ENCODE assay signal across 8 cellular contexts in the genomic region with DNA sequence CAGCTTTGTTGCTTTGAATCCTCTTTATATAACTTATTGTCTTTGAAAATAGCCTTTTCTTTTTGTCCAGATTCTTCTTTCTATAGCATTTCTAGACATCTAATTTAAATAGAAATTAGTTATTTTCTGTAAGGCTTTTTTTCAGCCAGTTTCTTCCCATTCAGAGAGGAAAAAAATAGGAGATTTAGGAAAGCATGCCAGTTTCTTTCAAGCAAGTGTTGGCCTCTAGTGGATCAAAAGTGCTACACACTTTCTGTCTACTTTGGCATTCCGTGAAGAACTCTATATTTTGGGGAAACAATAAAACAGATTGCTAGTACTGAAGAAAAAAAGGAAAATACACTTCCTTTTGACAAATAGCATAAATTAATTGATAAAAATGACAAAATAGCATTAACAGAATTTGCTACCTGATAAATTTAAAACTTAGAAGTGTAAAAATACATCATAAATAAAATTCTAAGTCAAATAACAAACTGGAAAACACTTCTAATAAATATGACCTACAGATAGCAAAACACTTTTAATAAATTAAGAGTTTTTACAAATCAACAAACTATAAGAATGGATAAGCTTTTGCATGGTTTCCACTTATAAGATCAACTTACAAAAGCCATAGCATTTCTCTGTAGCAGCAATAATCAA. TPM values are rescaled to one million over a fixed set of nuclear protein-coding genes. Genes with fewer than 3 reads are reported as not detected.
DNase-seq lines count a peak whose midpoint lies in the region; FAIRE-seq and TF ChIP-seq lines count a peak whose summit lies in the region.

No MANE protein-coding gene starts in this region.

- TF ChIP-seq POLR2A in H54 (IDR thresholded peaks at IDR 0.05; ENCODE audit: low read depth, low read length) (no peak), tibial nerve (IDR thresholded peaks at IDR 0.05) (no peak)

- H3K4me3 ChIP-seq in tibial nerve (no peak overlapping the region), H7 (ENCODE audit: insufficient read depth, low read depth, low read length) (no peak overlapping the region)

- H3K9me3 ChIP-seq in tibial nerve, result no peaks in the 10 kb centered on the region

- TF ChIP-seq CTCF in AG09319 (IDR thresholded peaks at IDR 0.05; ENCODE audit: low read depth, low read length) (peak; percentile 85), tibial nerve (IDR thresholded peaks at IDR 0.05) (peak; percentile 37 to 61 (median 54))

- peak; percentile 40 for DNase-seq in AG09319 (ENCODE audit: extremely low read depth, low read depth)
- DNase-seq in H54 (ENCODE audit: insufficient read length, low spot score), result no peak
- peak; percentile 33 for DNase-seq in RPMI8226
- DNase-seq in fibroblast of the conjunctiva (ENCODE audit: low read depth), result peak; percentile 61
- DNase-seq in tibial nerve (ENCODE audit: low spot score in 2 of 2), result no peak
- DNase-seq in T-helper 9 cell, result no peak
- DNase-seq in activated T-cell treated with anti-CD3 and anti-CD28 coated beads, Interleukin-2, amount 50 U/mL, for 1 hour, result no peak
- no peak for DNase-seq in H7

- peaks cover 0 to 3% (median 0%) of the 10 kb centered on the region in 4 donors for H3K4me1 ChIP-seq in tibial nerve

- TF ChIP-seq EP300 in tibial nerve (IDR thresholded peaks at IDR 0.05), result no peak

- H3K36me3 ChIP-seq in tibial nerve (no peaks in the 10 kb centered on the region), H7 (replicated peaks; ENCODE audit: control insufficient read depth, insufficient read depth, low read length) (no peaks in the 10 kb centered on the region)

- 0 to 2% methylated on average over 1 of the region's 1 CpG for WGBS in tibial nerve, 2 donors

- H3K27me3 ChIP-seq in tibial nerve, result no peaks in the 10 kb centered on the region
- H3K27me3 ChIP-seq in H7 (ENCODE audit: control insufficient read depth, insufficient read depth, low read length), result no peaks in the 10 kb centered on the region

- H3K27ac ChIP-seq in tibial nerve, result no peak overlapping the region

- peak; percentile 84 for FAIRE-seq in H54 (lab: Jason Lieb, UNC)

RNA-seq across cellular contexts. Expression of gene EXO1, which starts 13.1 kb away (rescaled TPM):
- under 1 TPM in 1 of 4 donors, not detected in 3; 0.39 TPM for total RNA-seq in tibial nerve
- 50.4 and 51.8 TPM in 2 replicates for total RNA-seq in H7 (2014; rRNA removed; shearing (Covaris generic))

Comparison
In these comparisons a context has a peak if more than half of its experiments do, and no peak if none do; other contexts are left out.
1. DNase-seq: peak in AG09319 (single experiment), RPMI8226 (single experiment) and fibroblast of the conjunctiva (single experiment); none in H54 (single experiment), tibial nerve (0 of 2), T-helper 9 cell (single experiment), activated T-cell treated with anti-CD3 and anti-CD28 coated beads, Interleukin-2, amount 50 U/mL, for 1 hour (single experiment) and H7 (single experiment).
2. RNA of gene EXO1, which starts 13.1 kb away (total RNA-seq): 50.4 to 51.8 TPM in H7; 0.39 TPM in tibial nerve; every median in the first group is over 10 times any median in the second.